In genomic region chr16:78939600-78939999, GRCh38 we compare ENCODE assay signal across 23 cellular contexts.
"Had no signal": no experiment of that assay in that cellular context is flagged by ENCODE, and none has a peak within 500 bp of the region (broad histone marks: within the 10 kb centered on the region; RNA-seq: fewer than 3 reads in every experiment).

No MANE protein-coding gene starts in this region.

- ATAC-seq: body of pancreas, gastroesophageal sphincter, left lobe of liver, lower lobe of right lung, natural killer cell, upper lobe of right lung had no signal

- H3K27ac Mint-ChIP-seq: activated naive CD4-positive, alpha-beta T cell treated with anti-CD3 and anti-CD28 coated beads, Interleukin-2, amount 50 U/mL, for 24 hours; endodermal cell; immature natural killer cell; natural killer cell; progenitor cell of endocrine pancreas; stimulated activated naive CD8-positive, alpha-beta T cell treated with anti-CD3 and anti-CD28 coated beads, Interleukin-15, Interleukin-2, amounts not matched to agents 100 ng/mL and 50 ng/mL, for 24 hours had no signal

- H3K4me3 ChIP-seq: body of pancreas, cardiac muscle cell, gastroesophageal sphincter, hepatocyte, lower lobe of right lung, thyroid gland, upper lobe of right lung had no signal

- H3K4me3 Mint-ChIP-seq: activated naive CD4-positive, alpha-beta T cell treated with anti-CD3 and anti-CD28 coated beads, Interleukin-2, amount 50 U/mL, for 24 hours; endodermal cell; immature natural killer cell; natural killer cell; stimulated activated naive CD8-positive, alpha-beta T cell treated with anti-CD3 and anti-CD28 coated beads, Interleukin-15, Interleukin-2, amounts not matched to agents 100 ng/mL and 50 ng/mL, for 24 hours had no signal

- H3K4me2 ChIP-seq: hepatocyte had no signal

- H3K36me3 ChIP-seq: cardiac muscle cell, gastroesophageal sphincter, lower lobe of right lung, thyroid gland, upper lobe of right lung had no signal

- H3K4me1 ChIP-seq: body of pancreas, gastroesophageal sphincter, lower lobe of right lung, thyroid gland, upper lobe of right lung had no signal

- H3K36me3 Mint-ChIP-seq: activated naive CD4-positive, alpha-beta T cell treated with anti-CD3 and anti-CD28 coated beads, Interleukin-2, amount 50 U/mL, for 24 hours; immature natural killer cell; natural killer cell had no signal

- H3K4me1 Mint-ChIP-seq: activated naive CD4-positive, alpha-beta T cell treated with anti-CD3 and anti-CD28 coated beads, Interleukin-2, amount 50 U/mL, for 24 hours had no signal

- H3K27me3 Mint-ChIP-seq: activated naive CD4-positive, alpha-beta T cell treated with anti-CD3 and anti-CD28 coated beads, Interleukin-2, amount 50 U/mL, for 24 hours; progenitor cell of endocrine pancreas; stimulated activated naive CD8-positive, alpha-beta T cell treated with anti-CD3 and anti-CD28 coated beads, Interleukin-15, Interleukin-2, amounts not matched to agents 100 ng/mL and 50 ng/mL, for 24 hours had no signal

- H3K27me3 ChIP-seq: body of pancreas, cardiac muscle cell, gastroesophageal sphincter, hepatocyte, thyroid gland, upper lobe of right lung had no signal

- H2AFZ ChIP-seq: hepatocyte had no signal

- H3K27ac ChIP-seq: body of pancreas, cardiac muscle cell, gastroesophageal sphincter, hepatocyte, lower lobe of right lung, thyroid gland, upper lobe of right lung, VCaP had no signal

- H3K9me3 ChIP-seq: body of pancreas, gastroesophageal sphincter, lower lobe of right lung, thyroid gland, upper lobe of right lung had no signal

- H3K9me3 Mint-ChIP-seq: activated naive CD4-positive, alpha-beta T cell treated with anti-CD3 and anti-CD28 coated beads, Interleukin-2, amount 50 U/mL, for 24 hours; endodermal cell; immature natural killer cell; natural killer cell had no signal

- H3K79me2 ChIP-seq: hepatocyte had no signal

- DNase-seq: activated CD4-positive, CD25-positive, alpha-beta regulatory T cell treated with anti-CD3 and anti-CD28 coated beads, Interleukin-2, amount 50 U/mL, for 72 hours; activated gamma-delta T cell treated with Interleukin-2 at 50 U/mL for 16 hours; activated T-cell treated with anti-CD3 and anti-CD28 coated beads, Interleukin-2, amount 50 U/mL, for 1 hour; anterior cingulate cortex; body of pancreas; cortex of kidney; endodermal cell; immature natural killer cell; lower lobe of right lung; natural killer cell; retina; stimulated activated CD4-positive, alpha-beta T cell treated with anti-CD3 and anti-CD28 coated beads, Interleukin-4, amount 100 ng/mL, for 1 hour; substantia nigra; thyroid gland; upper lobe of right lung had no signal
